In the genomic region with DNA sequence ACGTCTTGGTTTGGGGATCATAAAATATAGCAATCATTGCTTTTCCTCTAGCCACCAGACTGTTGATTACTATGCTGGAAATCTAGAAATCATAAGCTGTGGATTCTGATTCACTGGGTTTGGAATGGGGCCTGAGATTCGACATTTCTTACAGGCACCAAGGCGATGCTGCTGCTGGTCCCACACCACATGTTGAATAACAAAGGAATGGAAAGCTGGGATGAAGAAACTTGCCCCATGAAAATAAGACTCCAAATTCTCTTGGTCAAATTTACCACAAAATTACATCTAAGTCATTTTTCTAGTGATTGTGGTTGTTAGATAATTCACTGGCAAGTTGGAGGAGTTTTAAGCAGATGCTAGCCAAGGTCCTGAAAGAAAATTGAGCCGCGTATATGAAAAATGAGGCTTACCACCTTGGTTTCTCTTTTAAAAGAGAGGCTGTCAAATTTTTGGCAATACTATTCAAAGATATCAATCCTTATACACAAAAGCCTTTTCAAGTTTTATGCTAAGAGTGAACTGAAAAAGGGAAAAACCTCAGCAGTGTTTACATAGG, we compare ENCODE assay signal across 1 cellular context.
A peak's percentile ranks its signal among the peaks of the same experiment; 100 is the strongest.
TF ChIP-seq lines count a peak whose summit lies in the region.

No MANE protein-coding gene starts in this region.

TF ChIP-seq in A549, 52 proteins besides CTCF, POLR2A, EP300 and RAD21:
- no peak for TF ChIP-seq HDAC2 (IDR thresholded peaks at IDR 0.05)
- TF ChIP-seq, protein P1, sequence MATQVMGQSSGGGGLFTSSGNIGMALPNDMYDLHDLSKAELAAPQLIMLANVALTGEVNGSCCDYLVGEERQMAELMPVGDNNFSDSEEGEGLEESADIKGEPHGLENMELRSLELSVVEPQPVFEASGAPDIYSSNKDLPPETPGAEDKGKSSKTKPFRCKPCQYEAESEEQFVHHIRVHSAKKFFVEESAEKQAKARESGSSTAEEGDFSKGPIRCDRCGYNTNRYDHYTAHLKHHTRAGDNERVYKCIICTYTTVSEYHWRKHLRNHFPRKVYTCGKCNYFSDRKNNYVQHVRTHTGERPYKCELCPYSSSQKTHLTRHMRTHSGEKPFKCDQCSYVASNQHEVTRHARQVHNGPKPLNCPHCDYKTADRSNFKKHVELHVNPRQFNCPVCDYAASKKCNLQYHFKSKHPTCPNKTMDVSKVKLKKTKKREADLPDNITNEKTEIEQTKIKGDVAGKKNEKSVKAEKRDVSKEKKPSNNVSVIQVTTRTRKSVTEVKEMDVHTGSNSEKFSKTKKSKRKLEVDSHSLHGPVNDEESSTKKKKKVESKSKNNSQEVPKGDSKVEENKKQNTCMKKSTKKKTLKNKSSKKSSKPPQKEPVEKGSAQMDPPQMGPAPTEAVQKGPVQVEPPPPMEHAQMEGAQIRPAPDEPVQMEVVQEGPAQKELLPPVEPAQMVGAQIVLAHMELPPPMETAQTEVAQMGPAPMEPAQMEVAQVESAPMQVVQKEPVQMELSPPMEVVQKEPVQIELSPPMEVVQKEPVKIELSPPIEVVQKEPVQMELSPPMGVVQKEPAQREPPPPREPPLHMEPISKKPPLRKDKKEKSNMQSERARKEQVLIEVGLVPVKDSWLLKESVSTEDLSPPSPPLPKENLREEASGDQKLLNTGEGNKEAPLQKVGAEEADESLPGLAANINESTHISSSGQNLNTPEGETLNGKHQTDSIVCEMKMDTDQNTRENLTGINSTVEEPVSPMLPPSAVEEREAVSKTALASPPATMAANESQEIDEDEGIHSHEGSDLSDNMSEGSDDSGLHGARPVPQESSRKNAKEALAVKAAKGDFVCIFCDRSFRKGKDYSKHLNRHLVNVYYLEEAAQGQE (IDR thresholded peaks at IDR 0.05), result peak; percentile 85
